Comparison of ENCODE assay signal across 22 cellular contexts in the genomic region with DNA sequence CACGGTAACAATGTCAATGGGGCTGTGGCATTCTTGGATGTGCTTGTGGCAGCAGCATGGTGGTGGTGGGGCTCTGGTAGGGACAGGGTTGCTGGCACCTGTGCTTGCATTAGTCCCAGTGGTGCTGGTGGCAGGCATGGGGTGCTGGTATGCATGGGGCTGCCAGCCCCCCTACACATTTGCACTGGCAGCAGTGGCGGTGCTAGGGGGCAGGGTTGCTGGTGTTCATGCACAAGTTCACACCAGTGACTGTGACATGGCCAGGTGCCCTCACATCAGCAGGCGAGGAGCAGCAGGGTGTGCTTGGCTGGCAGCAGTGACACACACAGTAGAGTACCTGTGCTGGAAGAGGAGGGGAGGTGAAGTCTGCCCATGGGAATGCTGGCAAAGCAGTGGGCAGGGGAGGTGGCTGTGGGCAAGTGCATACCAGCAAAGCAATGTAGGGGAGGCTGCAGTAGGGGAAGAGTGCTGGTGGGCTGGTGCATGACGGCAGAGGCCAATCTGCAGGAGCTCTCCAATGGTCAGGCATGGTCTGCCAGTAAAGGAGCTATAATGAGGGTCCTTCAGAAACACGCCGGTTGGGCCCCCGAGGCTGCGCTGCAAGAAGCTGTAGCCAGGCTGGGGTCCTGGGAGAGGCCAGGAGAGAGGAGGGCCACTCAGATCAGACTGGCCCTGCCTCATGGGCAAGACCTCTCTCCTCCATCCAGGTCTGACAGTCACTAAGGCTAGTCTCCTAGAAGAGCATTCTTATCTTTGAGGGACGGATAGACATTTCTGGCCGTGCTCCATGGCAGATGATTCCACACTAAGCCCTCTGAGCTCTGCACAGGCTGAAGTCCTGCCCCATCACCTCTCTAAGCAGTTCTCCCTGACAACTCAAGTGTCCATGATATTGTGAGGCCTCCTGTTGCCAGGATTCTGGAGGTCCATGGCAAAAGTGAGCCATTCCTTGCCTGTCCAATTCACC.
"Had no signal": no experiment of that assay in that cellular context is flagged by ENCODE, and none has a peak within 500 bp of the region (broad histone marks: within the 10 kb centered on the region; RNA-seq: fewer than 3 reads in every experiment).

No MANE protein-coding gene starts in this region.

- H3K36me3 ChIP-seq: ascending aorta, gastrocnemius medialis, stomach had no signal

- H3K27me3 ChIP-seq: ascending aorta, gastrocnemius medialis, stomach had no signal

- ATAC-seq: activated T-helper 17 cell treated with anti-CD3 and anti-CD28 coated beads, Interleukin-2, amount 50 U/mL, for 72 hours; esophagus mucosa; gastrocnemius medialis; left lobe of liver; naive thymus-derived CD8-positive, alpha-beta T cell had no signal

- DNase-seq: activated B cell treated with CpG ODN at 0.5 μM for 24 hours; activated CD4-positive, alpha-beta memory T cell treated with anti-CD3 and anti-CD28 coated beads for 36 hours; activated CD4-positive, alpha-beta T cell treated with anti-CD3 and anti-CD28 coated beads for 4 hours; activated naive CD4-positive, alpha-beta T cell treated with anti-CD3 and anti-CD28 coated beads for 36 hours; activated T-cell treated with anti-CD3 and anti-CD28 coated beads for 4 hours; cerebellar nuclear complex; effector CD8-positive, alpha-beta T cell; gastrocnemius medialis; head of caudate nucleus; mesendoderm; naive thymus-derived CD8-positive, alpha-beta T cell; SK-N-SH; stimulated activated CD4-positive, alpha-beta T cell treated with anti-CD3 and anti-CD28 coated beads, Interleukin-12 subunit alpha, Interleukin-12 subunit beta, amount 100 ng/mL, for 4 hours; stimulated activated CD4-positive, alpha-beta T cell treated with anti-CD3 and anti-CD28 coated beads, Interleukin-1b, Interleukin-23, amount 100 ng/mL, for 48 hours; stomach had no signal

- H3K4me2 ChIP-seq: SK-N-SH had no signal

- H3K4me3 Mint-ChIP-seq: activated B cell treated with CpG ODN at 0.5 μM for 24 hours; activated CD4-positive, alpha-beta memory T cell treated with anti-CD3 and anti-CD28 coated beads for 36 hours; activated naive CD4-positive, alpha-beta T cell treated with anti-CD3 and anti-CD28 coated beads for 36 hours; activated T-helper 17 cell treated with anti-CD3 and anti-CD28 coated beads, Interleukin-2, amount 50 U/mL, for 72 hours; naive thymus-derived CD8-positive, alpha-beta T cell; T-helper 2 cell treated with Interferon-gamma antibody and Interleukin-4, amounts not matched to agents 5 μg/mL and 100 μg/mL, for 36 hours; type B pancreatic cell had no signal

- H3K27ac Mint-ChIP-seq: activated B cell treated with CpG ODN at 0.5 μM for 24 hours; activated CD4-positive, alpha-beta memory T cell treated with anti-CD3 and anti-CD28 coated beads for 36 hours; activated naive CD4-positive, alpha-beta T cell treated with anti-CD3 and anti-CD28 coated beads for 36 hours; activated T-helper 17 cell treated with anti-CD3 and anti-CD28 coated beads, Interleukin-2, amount 50 U/mL, for 72 hours; naive thymus-derived CD8-positive, alpha-beta T cell; T-helper 2 cell treated with Interferon-gamma antibody and Interleukin-4, amounts not matched to agents 5 μg/mL and 100 μg/mL, for 36 hours; type B pancreatic cell had no signal

- H3K27me3 Mint-ChIP-seq: activated B cell treated with CpG ODN at 0.5 μM for 24 hours; activated CD4-positive, alpha-beta memory T cell treated with anti-CD3 and anti-CD28 coated beads for 36 hours; activated T-helper 17 cell treated with anti-CD3 and anti-CD28 coated beads, Interleukin-2, amount 50 U/mL, for 72 hours; type B pancreatic cell had no signal

- H3K36me3 Mint-ChIP-seq: activated CD4-positive, alpha-beta memory T cell treated with anti-CD3 and anti-CD28 coated beads for 36 hours; naive thymus-derived CD8-positive, alpha-beta T cell; type B pancreatic cell had no signal

- H3K9ac ChIP-seq: SK-N-SH had no signal

- H3K4me1 ChIP-seq: ascending aorta had no signal

- H3K27ac ChIP-seq: ascending aorta, gastrocnemius medialis, stomach had no signal

- H3K4me1 Mint-ChIP-seq: activated B cell treated with CpG ODN at 0.5 μM for 24 hours; activated T-helper 17 cell treated with anti-CD3 and anti-CD28 coated beads, Interleukin-2, amount 50 U/mL, for 72 hours; naive thymus-derived CD8-positive, alpha-beta T cell had no signal

- H3K9me3 ChIP-seq: ascending aorta, gastrocnemius medialis, SK-N-SH, stomach had no signal

- FAIRE-seq: keratinocyte had no signal

- H3K9me3 Mint-ChIP-seq: activated naive CD4-positive, alpha-beta T cell treated with anti-CD3 and anti-CD28 coated beads for 36 hours; T-helper 2 cell treated with Interferon-gamma antibody and Interleukin-4, amounts not matched to agents 5 μg/mL and 100 μg/mL, for 36 hours; type B pancreatic cell had no signal

- H3K4me3 ChIP-seq: ascending aorta, gastrocnemius medialis, stomach had no signal
